Comparison of ENCODE assay signal across 10 cellular contexts in the genomic region with DNA sequence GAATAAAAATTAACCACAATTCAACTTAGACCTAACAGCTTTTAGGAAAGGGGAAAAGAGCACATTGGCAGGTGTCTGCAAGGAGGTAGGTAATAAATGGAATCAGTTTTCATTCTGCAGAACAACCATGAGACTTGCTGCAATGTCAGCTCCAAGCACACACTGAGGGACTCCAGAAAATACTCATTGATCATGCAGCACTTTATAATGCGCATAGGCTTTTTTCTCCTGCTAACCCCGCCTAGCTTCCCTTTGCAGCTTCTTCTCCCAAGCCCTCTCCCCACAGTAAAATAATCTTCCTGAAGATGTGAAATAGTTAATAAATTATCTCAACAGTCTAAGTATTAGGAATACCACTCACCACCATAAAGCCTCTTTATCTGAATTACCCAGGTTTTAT.
DNase-seq lines count a peak whose midpoint lies in the region; ATAC-seq lines count a peak whose summit lies in the region.
"Had no signal": no experiment of that assay in that cellular context is flagged by ENCODE, and none has a peak within 500 bp of the region (broad histone marks: within the 10 kb centered on the region; RNA-seq: fewer than 3 reads in every experiment).

No MANE protein-coding gene starts in this region.

- H3K9ac ChIP-seq in endocrine pancreas (ENCODE audit: control insufficient read depth, insufficient read depth, low read length): peak overlapping the region; percentile 30

- no peaks in the 10 kb centered on the region for H3K9me3 ChIP-seq in endocrine pancreas (ENCODE audit: control insufficient read depth, low read length)
- H3K9me3 ChIP-seq: neutrophil had no signal

- H3K27me3 ChIP-seq in endocrine pancreas (ENCODE audit: control insufficient read depth, insufficient read depth, low read length): no peaks in the 10 kb centered on the region
- H3K27me3 ChIP-seq: neutrophil had no signal

- no peaks in the 10 kb centered on the region for H3K36me3 ChIP-seq in endocrine pancreas (ENCODE audit: control insufficient read depth, insufficient read depth, low read length)
- H3K36me3 ChIP-seq: neutrophil had no signal

- no peak for ATAC-seq in GM21360 (IDR thresholded peaks at IDR 0.05; ENCODE audit: unreplicated experiment)
- ATAC-seq in GM21515 (IDR thresholded peaks at IDR 0.05; ENCODE audit: unreplicated experiment): no peak

- DNase-seq in NCI-H82 (lab: John Stamatoyannopoulos, UW) (peak; percentile 18), NCI-H82 treated with DMSO at 0.1 percent for 48 hours (lab: John Stamatoyannopoulos, UW; ENCODE audit: unreplicated experiment) (no peak), OCI-M1 (lab: John Stamatoyannopoulos, UW) (peak; percentile 34), pons (ENCODE audit: low spot score) (peak; percentile 20)
- DNase-seq in stimulated activated naive CD4-positive, alpha-beta T cell (lab: John Stamatoyannopoulos, UW): no peak
- DNase-seq: NCI-H226 had no signal

- H3K4me1 ChIP-seq in endocrine pancreas (ENCODE audit: control insufficient read depth, insufficient read depth, low read length): peaks cover 29% of the 10 kb centered on the region

- H3K4me3 ChIP-seq in endocrine pancreas (ENCODE audit: control insufficient read depth, insufficient read depth, low read length): peak overlapping the region; percentile 100

Comparison
In these comparisons a context has a peak if more than half of its experiments do, and no peak if none do; other contexts are left out.
1. DNase-seq: peak in NCI-H82 (single experiment), OCI-M1 (single experiment) and pons (single experiment); none in NCI-H82 treated with DMSO at 0.1 percent for 48 hours (single experiment) and stimulated activated naive CD4-positive, alpha-beta T cell (0 of 6).